In the genomic region with DNA sequence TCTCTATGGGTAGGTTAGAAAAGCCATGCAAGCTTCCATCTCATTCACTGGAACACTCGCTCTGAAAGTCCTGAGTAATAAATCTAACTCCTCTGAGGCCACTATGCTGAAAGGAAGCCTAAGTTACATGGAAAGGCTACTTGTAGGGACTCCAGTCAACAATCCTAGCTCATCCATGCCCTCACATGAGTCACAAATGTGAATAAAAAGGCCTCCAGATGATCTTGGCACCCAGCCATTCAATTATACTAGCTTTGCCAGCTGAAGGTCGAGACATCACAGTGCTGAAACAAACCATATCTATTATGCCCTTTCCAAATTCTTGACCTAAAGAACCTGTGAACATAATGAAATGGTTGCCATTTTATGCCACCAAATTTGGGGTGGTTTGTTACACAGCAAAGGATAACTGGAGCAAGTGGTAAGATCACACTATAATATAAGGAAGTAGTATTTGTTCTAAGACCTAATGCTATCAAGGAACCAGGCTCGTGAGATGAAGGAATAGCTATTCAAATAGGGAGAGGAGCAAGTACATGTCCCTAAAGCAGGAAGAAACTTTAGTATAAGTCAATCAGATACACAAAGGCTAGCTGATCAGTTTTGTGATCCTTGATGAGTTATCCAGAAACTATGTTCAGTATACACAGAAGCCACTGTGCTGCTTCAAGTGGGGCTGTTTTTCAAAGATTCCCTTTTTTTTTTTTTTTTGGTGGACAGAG, we compare ENCODE assay signal across 9 cellular contexts.
A peak's percentile ranks its signal among the peaks of the same experiment; 100 is the strongest.
DNase-seq lines count a peak whose midpoint lies in the region; ATAC-seq and TF ChIP-seq lines count a peak whose summit lies in the region.
"Had no signal": no experiment of that assay in that cellular context is flagged by ENCODE, and none has a peak within 500 bp of the region (broad histone marks: within the 10 kb centered on the region; RNA-seq: fewer than 3 reads in every experiment).

No MANE protein-coding gene starts in this region.

- 36 to 46% methylated on average over 3 of the region's 3 CpGs for WGBS in tibial nerve, 2 donors

- peak overlapping the region; percentile 42 for H3K27ac Mint-ChIP-seq in Calu3 (ENCODE audit: unreplicated experiment)
- H3K27ac Mint-ChIP-seq in activated T-helper 17 cell treated with anti-CD3 and anti-CD28 coated beads, Interleukin-2, amount 50 U/mL, for 72 hours = peak overlapping the region; percentile 93

- H3K27me3 Mint-ChIP-seq in Calu3 (ENCODE audit: unreplicated experiment) = no peaks in the 10 kb centered on the region
- H3K27me3 Mint-ChIP-seq in activated T-helper 17 cell treated with anti-CD3 and anti-CD28 coated beads, Interleukin-2, amount 50 U/mL, for 72 hours = no peaks in the 10 kb centered on the region

- H3K4me1 ChIP-seq in tibial nerve = peaks cover 0 to 87% (median 37%) of the 10 kb centered on the region in 4 donors

- no peaks in the 10 kb centered on the region for H3K9me3 ChIP-seq in tibial nerve
- H3K9me3 ChIP-seq: right lobe of liver had no signal

- CTCF ChIA-PET in Calu3 (lab: Charles Lee) = interaction anchor here (0.6 to 0.7 kb wide), 6 partner anchors 15 to 493 kb away, joined by 3 to 7 read pairs (median 4); no protein-coding TSS in a partner anchor

- H3K27me3 ChIP-seq in tibial nerve = no peaks in the 10 kb centered on the region
- H3K27me3 ChIP-seq: right lobe of liver had no signal

- H3K4me3 ChIP-seq in tibial nerve = no peak overlapping the region
- H3K4me3 ChIP-seq: right lobe of liver had no signal

- no TSS peak for BruUV-seq in Calu3 (replicated peaks; lab: Mats Ljungman, UMichigan)

- H3K9me3 Mint-ChIP-seq in Calu3 (ENCODE audit: low read depth, unreplicated experiment) = no peaks in the 10 kb centered on the region
- H3K9me3 Mint-ChIP-seq in activated T-helper 17 cell treated with anti-CD3 and anti-CD28 coated beads, Interleukin-2, amount 50 U/mL, for 72 hours = no peaks in the 10 kb centered on the region

- ATAC-seq in activated T-helper 17 cell treated with anti-CD3 and anti-CD28 coated beads, Interleukin-2, amount 50 U/mL, for 72 hours (replicated peaks) = peak; percentile 67
- peak; percentile 69 for ATAC-seq in left colon

- intact Hi-C loops in Calu3 (cut with micrococcal nuclease; ENCODE audit: unreplicated experiment) (no loop called here), left colon (cut with DNase I, micrococcal nuclease) (no loop called here)

- TF ChIP-seq POLR2A in tibial nerve (IDR thresholded peaks at IDR 0.05) = no peak

- in situ Hi-C loops in GM13977 (cut with MboI; ENCODE audit: low pct_unique_long_range_greater_than_20kb, low sequenced_read_pairs, unreplicated experiment) = no loop called here

- H3K4me1 Mint-ChIP-seq in Calu3 (ENCODE audit: low read depth, unreplicated experiment) = peaks cover 18% of the 10 kb centered on the region
- H3K4me1 Mint-ChIP-seq in activated T-helper 17 cell treated with anti-CD3 and anti-CD28 coated beads, Interleukin-2, amount 50 U/mL, for 72 hours = peaks cover 53% of the 10 kb centered on the region

- H3K4me3 Mint-ChIP-seq in Calu3 (ENCODE audit: low read depth, unreplicated experiment) = no peak overlapping the region
- peak overlapping the region; percentile 67 for H3K4me3 Mint-ChIP-seq in activated T-helper 17 cell treated with anti-CD3 and anti-CD28 coated beads, Interleukin-2, amount 50 U/mL, for 72 hours

- no peaks in the 10 kb centered on the region for H3K36me3 ChIP-seq in tibial nerve
- H3K36me3 ChIP-seq: right lobe of liver had no signal

- peak; percentile 26 for DNase-seq in Calu3
- peak; percentile 23 to 30 for DNase-seq in Kasumi-1 (lab: John Stamatoyannopoulos, UW)
- no peak for DNase-seq in left colon
- no peak for DNase-seq in activated effector memory CD4-positive, alpha-beta T cell treated with Interleukin-2 at 50 U/mL for 16 hours
- no peak for DNase-seq in GM13977 (ENCODE audit: low spot score)
- no peak for DNase-seq in cerebellar cortex (ENCODE audit: low spot score)
- no peak for DNase-seq in tibial nerve (ENCODE audit: low spot score in 2 of 2)
- DNase-seq: right lobe of liver had no signal

- TF ChIP-seq CTCF in Calu3 (IDR thresholded peaks at IDR 0.05; ENCODE audit: unreplicated experiment) (no peak), GM13977 (IDR thresholded peaks at IDR 0.05; ENCODE audit: extremely low read depth, insufficient read depth, missing control alignments) (no peak), tibial nerve (IDR thresholded peaks at IDR 0.05) (no peak)

- no peak for TF ChIP-seq EP300 in tibial nerve (IDR thresholded peaks at IDR 0.05)

- H3K36me3 Mint-ChIP-seq in Calu3 (ENCODE audit: insufficient read depth, unreplicated experiment) = no peaks in the 10 kb centered on the region
- H3K36me3 Mint-ChIP-seq in activated T-helper 17 cell treated with anti-CD3 and anti-CD28 coated beads, Interleukin-2, amount 50 U/mL, for 72 hours (ENCODE audit: low read depth) = no peaks in the 10 kb centered on the region

- H3K27ac ChIP-seq in tibial nerve = peak overlapping the region in 1 of 4 donors; percentile 29
- H3K27ac ChIP-seq: right lobe of liver had no signal

Comparison
In these comparisons a context has a peak if more than half of its experiments do, and no peak if none do; other contexts are left out.
1. DNase-seq: peak in Calu3 (single experiment) and Kasumi-1 (2 of 2); none in left colon (0 of 2), activated effector memory CD4-positive, alpha-beta T cell treated with Interleukin-2 at 50 U/mL for 16 hours (single experiment), GM13977 (single experiment), cerebellar cortex (single experiment) and tibial nerve (0 of 2).